8 cellular contexts compared by ENCODE assay signal in the genomic region with DNA sequence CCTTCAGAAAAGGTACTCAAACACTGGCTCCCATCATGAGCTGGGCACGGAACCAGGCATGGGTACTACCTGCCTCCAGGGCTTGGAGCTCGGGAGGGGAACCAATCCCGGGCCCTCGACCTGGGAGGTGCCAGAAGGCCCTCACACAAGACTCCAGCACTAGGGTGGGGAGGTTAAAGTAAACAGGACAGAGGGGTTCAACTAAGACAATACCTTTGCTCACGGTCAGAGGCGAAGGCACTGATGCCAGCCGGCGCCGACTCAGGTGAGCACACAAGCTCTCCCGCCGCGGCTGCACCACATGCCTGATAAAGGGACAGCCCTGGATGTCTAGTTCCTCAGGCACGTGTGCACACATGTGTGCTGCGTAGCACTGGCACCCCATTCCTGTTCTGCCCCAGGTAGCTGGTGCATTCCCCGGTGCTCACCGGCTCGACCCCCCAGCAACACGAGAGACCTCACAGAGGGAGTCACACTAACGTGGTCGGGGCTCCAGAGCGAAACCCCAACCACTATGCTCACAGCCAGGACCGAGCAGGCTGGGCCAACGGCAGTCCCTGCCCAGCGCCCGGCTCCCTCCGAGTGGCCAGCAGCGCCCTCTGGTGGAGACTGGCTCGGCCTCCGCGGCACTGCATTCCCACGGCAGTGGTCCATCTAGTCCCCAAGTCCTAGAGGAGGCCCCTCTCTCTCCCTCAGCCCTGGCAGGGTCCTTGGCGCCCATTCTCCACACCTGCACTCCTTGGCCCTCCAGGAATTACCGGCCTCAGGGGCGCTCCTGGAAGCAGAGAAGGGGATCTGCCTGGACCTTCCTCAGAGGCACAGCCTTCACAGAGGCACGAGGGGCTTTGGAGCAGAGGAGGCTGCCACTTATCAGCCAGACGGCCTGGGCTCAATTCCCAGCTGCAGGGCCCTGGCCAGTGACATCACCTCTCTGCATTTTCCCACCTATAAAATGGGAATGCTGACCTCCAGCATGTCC. TPM values are rescaled to one million over a fixed set of nuclear protein-coding genes. Genes with fewer than 3 reads are reported as not detected.
DNase-seq lines count a peak whose midpoint lies in the region; ATAC-seq and TF ChIP-seq lines count a peak whose summit lies in the region.

No MANE protein-coding gene starts in this region.

- TF ChIP-seq CTCF in DND-41 (IDR thresholded peaks at IDR 0.05; ENCODE audit: borderline replicate concordance, extremely low read depth, low read length, poor library complexity, severe bottlenecking): peak; percentile 71
- TF ChIP-seq CTCF in LNCAP (IDR thresholded peaks at IDR 0.05): peak; percentile 98
- TF ChIP-seq CTCF in heart right ventricle (IDR thresholded peaks at IDR 0.05): peak; percentile 90 to 98 (median 97)
- TF ChIP-seq CTCF in uterus (IDR thresholded peaks at IDR 0.05): peak; percentile 93 to 96 (median 94)

- no peak overlapping the region for H3K4me3 ChIP-seq in DND-41 (ENCODE audit: low read depth in 1 of 2, low read length in 2 of 2)
- H3K4me3 ChIP-seq in adipocyte (ENCODE audit: low read length): peak overlapping the region; percentile 36
- peak overlapping the region in 1 of 10 donors; percentile 9 for H3K4me3 ChIP-seq in heart right ventricle
- H3K4me3 ChIP-seq in rectal smooth muscle tissue (ENCODE audit: low read length): peak overlapping the region; percentile 45
- peak overlapping the region in 1 of 2 donors; percentile 11 for H3K4me3 ChIP-seq in uterus

- H3K27ac ChIP-seq in DND-41 (ENCODE audit: low read length): no peak overlapping the region
- no peak overlapping the region for H3K27ac ChIP-seq in heart right ventricle
- no peak overlapping the region for H3K27ac ChIP-seq in rectal smooth muscle tissue (ENCODE audit: low read depth, low read length)
- H3K27ac ChIP-seq in uterus: no peak overlapping the region

- no peaks in the 10 kb centered on the region for H3K27me3 ChIP-seq in DND-41 (ENCODE audit: insufficient read depth, low read length, poor library complexity)
- H3K27me3 ChIP-seq in adipocyte (replicated peaks; ENCODE audit: control insufficient read depth, insufficient read depth, low read length): no peaks in the 10 kb centered on the region
- H3K27me3 ChIP-seq in heart right ventricle: no peaks in the 10 kb centered on the region
- H3K27me3 ChIP-seq in rectal smooth muscle tissue (ENCODE audit: control insufficient read depth, insufficient read depth, low read length): no peaks in the 10 kb centered on the region
- H3K27me3 ChIP-seq in uterus: no peaks in the 10 kb centered on the region

- DNase-seq in DND-41 (peak; percentile 35), T-helper 1 cell (peak; percentile 36 to 72 (median 61)), adipocyte (ENCODE audit: low read depth) (peak; percentile 90), heart right ventricle (peak; percentile 73 to 86), uterus (peak; percentile 73 to 84)

- H3K4me1 ChIP-seq in DND-41 (ENCODE audit: insufficient read depth, low read length) (no peaks in the 10 kb centered on the region), adipocyte (ENCODE audit: control insufficient read depth, insufficient read depth, low read length) (peaks cover 15% of the 10 kb centered on the region), heart right ventricle (peaks cover 28 to 90% (median 71%) of the 10 kb centered on the region in 9 donors), rectal smooth muscle tissue (ENCODE audit: control insufficient read depth, insufficient read depth, low read length) (peaks cover 18% of the 10 kb centered on the region), uterus (peaks cover 9 to 23% of the 10 kb centered on the region in 2 donors)

- intact Hi-C loops in heart right ventricle (cut with DNase I) (loop anchor here in 9 of 10 donors (2.0 to 10.0 kb wide), 9 partner anchors 58 to 313 kb away; a partner anchor contains a TSS), uterus (cut with DNase I; ENCODE audit: low total_unique reads) (loop anchor here (2.0 to 10.0 kb wide), 2 partner anchors 59 to 311 kb away; no protein-coding TSS in a partner anchor)

- 34 to 39% methylated on average over 36 of the region's 36 CpGs for WGBS in heart right ventricle, 2 donors

- TF ChIP-seq POLR2A in uterus (IDR thresholded peaks at IDR 0.05): no peak

- no peak overlapping the region for H2AFZ ChIP-seq in DND-41 (ENCODE audit: low read depth, low read length)

- ATAC-seq in DND-41 (ENCODE audit: insufficient read depth, low read depth): peak; percentile 48; the same call in 1 of the 3 replicates
- ATAC-seq in heart right ventricle: peak; percentile 87 to 94 (median 90)
- no peak for ATAC-seq in GM18519 (IDR thresholded peaks at IDR 0.05; ENCODE audit: low FRiP score, unreplicated experiment)

- H3K9ac ChIP-seq in DND-41 (ENCODE audit: low read depth, low read length): no peak overlapping the region
- H3K9ac ChIP-seq in adipocyte (ENCODE audit: low read length): peak overlapping the region; percentile 34
- H3K9ac ChIP-seq in rectal smooth muscle tissue (ENCODE audit: low read length): no peak overlapping the region

- H4K20me1 ChIP-seq in DND-41 (ENCODE audit: insufficient read depth, low read length): peaks cover 92% of the 10 kb centered on the region

- no peak overlapping the region for H3K4me2 ChIP-seq in DND-41 (ENCODE audit: insufficient read depth, low read length)

- no peaks in the 10 kb centered on the region for H3K36me3 ChIP-seq in DND-41 (ENCODE audit: insufficient read depth, low read length)
- H3K36me3 ChIP-seq in adipocyte (ENCODE audit: control insufficient read depth, insufficient read depth, low read length, severe bottlenecking): no peaks in the 10 kb centered on the region
- peaks cover 0 to 8% (median 0%) of the 10 kb centered on the region in 9 donors for H3K36me3 ChIP-seq in heart right ventricle
- H3K36me3 ChIP-seq in rectal smooth muscle tissue (ENCODE audit: control insufficient read depth, insufficient read depth, low read length): no peaks in the 10 kb centered on the region
- no peaks in the 10 kb centered on the region for H3K36me3 ChIP-seq in uterus

- H3K79me2 ChIP-seq in DND-41 (ENCODE audit: insufficient read depth, low read length): peaks cover 92% of the 10 kb centered on the region

- no peaks in the 10 kb centered on the region for H3K9me3 ChIP-seq in DND-41 (ENCODE audit: insufficient read depth, low read length, severe bottlenecking)
- no peaks in the 10 kb centered on the region for H3K9me3 ChIP-seq in adipocyte (ENCODE audit: control insufficient read depth, low read length)
- H3K9me3 ChIP-seq in heart right ventricle: no peaks in the 10 kb centered on the region
- no peaks in the 10 kb centered on the region for H3K9me3 ChIP-seq in uterus

RNA-seq across cellular contexts. Expression of a gene that starts 28.8 kb away (rescaled TPM):
- 10 to 100 TPM; 36.8 to 59.1 (median 45.2) TPM for total RNA-seq in heart right ventricle
- 10 to 100 TPM; 25.2 to 57.9 TPM for polyA plus RNA-seq in heart right ventricle
- 10 to 100 TPM; 17.1 to 72.6 (median 23.6) TPM for total RNA-seq in uterus

RNA-seq across cellular contexts. Expression of a gene that starts 56.7 kb away (rescaled TPM):
- total RNA-seq in heart right ventricle (10 to 100 TPM; 10.4 to 53.5 (median 22.2) TPM), uterus (10 to 100 TPM in 1 of 4 donors, 1 to 10 TPM in 2, under 1 TPM in 1; under 0.01 to 21.7 (median 3.1) TPM)
- 1 to 10 TPM; 5.9 to 7.7 TPM for polyA plus RNA-seq in heart right ventricle

Comparison
In these comparisons a context has a peak if more than half of its experiments do, and no peak if none do; other contexts are left out.
1. DNase-seq: peak in every context shown above with its lines; median percentile 90 in adipocyte; 80 in heart right ventricle; 78 in uterus; 61 in T-helper 1 cell; 35 in DND-41.
2. H3K4me3 ChIP-seq: peak in adipocyte (single experiment) and rectal smooth muscle tissue (single experiment); none in DND-41 (0 of 2).
3. Peak in every context shown above with its lines, with median percentiles within 50 percentile points of each other: CTCF ChIP-seq.